In the genomic region with DNA sequence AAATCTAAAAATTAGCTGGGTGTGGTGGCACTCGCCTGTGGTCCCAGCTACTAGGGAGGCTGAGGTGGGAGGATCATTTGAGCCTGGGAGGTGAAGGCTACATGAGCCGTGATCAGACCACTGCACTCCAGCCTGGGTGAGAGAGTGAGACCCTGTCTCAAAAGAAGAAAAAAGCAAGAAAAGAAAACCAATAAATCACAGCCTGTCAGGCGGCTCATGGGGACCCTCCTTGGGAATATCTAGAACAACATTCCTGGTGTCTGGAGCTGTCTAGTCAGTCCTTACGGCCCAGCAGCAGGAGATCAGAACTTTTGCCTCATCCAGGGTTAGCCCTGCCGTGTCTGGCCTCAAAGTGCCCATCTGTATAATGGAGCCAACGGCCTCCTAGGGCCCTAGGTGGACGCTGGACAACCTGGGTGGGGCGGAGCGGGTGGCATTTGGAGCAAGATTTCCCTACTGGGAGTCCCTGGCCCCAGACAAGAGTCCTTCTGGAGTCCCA, we compare ENCODE assay signal across 9 cellular contexts. TPM values are rescaled to one million over a fixed set of nuclear protein-coding genes. Genes with fewer than 3 reads are reported as not detected.
DNase-seq lines count a peak whose midpoint lies in the region; ATAC-seq and TF ChIP-seq lines count a peak whose summit lies in the region.
"Had no signal": no experiment of that assay in that cellular context is flagged by ENCODE, and none has a peak within 500 bp of the region (broad histone marks: within the 10 kb centered on the region; RNA-seq: fewer than 3 reads in every experiment).

No MANE protein-coding gene starts in this region.

- DNase-seq in left ventricle myocardium inferior (no peak), left ventricle myocardium superior (no peak), SIG-M5 (lab: John Stamatoyannopoulos, UW) (no peak), GM19238 (ENCODE audit: insufficient read length, low spot score) (no peak)
- DNase-seq in central memory CD8-positive, alpha-beta T cell (ENCODE audit: low spot score in 2 of 2) = no peak
- DNase-seq in naive thymus-derived CD8-positive, alpha-beta T cell = no peak
- DNase-seq in activated CD8-positive, alpha-beta memory T cell treated with anti-CD3 and anti-CD28 coated beads for 24 hours = no peak
- DNase-seq: NCI-H1417 treated with DMSO at 0.1 percent for 48 hours had no signal

- no peak for TF ChIP-seq CTCF in left ventricle myocardium inferior (IDR thresholded peaks at IDR 0.05; ENCODE audit: borderline replicate concordance)

- H3K4me1 Mint-ChIP-seq in central memory CD8-positive, alpha-beta T cell = peaks cover 31% of the 10 kb centered on the region
- peaks cover 21 to 42% (median 35%) of the 10 kb centered on the region in 4 donors for H3K4me1 Mint-ChIP-seq in naive thymus-derived CD8-positive, alpha-beta T cell

- peaks cover 54% of the 10 kb centered on the region for H3K4me1 ChIP-seq in left ventricle myocardium inferior

- peak overlapping the region; percentile 80 for H3K4me3 ChIP-seq in left ventricle myocardium inferior

- H3K36me3 Mint-ChIP-seq in central memory CD8-positive, alpha-beta T cell (ENCODE audit: insufficient read depth) = peaks cover 4% of the 10 kb centered on the region
- no peaks in the 10 kb centered on the region for H3K36me3 Mint-ChIP-seq in naive thymus-derived CD8-positive, alpha-beta T cell

- no peaks in the 10 kb centered on the region for H3K9me3 ChIP-seq in left ventricle myocardium inferior (replicated peaks)

- no peaks in the 10 kb centered on the region for H3K36me3 ChIP-seq in left ventricle myocardium inferior

- peak overlapping the region; percentile 67 for H3K4me3 Mint-ChIP-seq in central memory CD8-positive, alpha-beta T cell
- H3K4me3 Mint-ChIP-seq in naive thymus-derived CD8-positive, alpha-beta T cell = peak overlapping the region; percentile 27 to 80 (median 58)

- H3K27me3 Mint-ChIP-seq in central memory CD8-positive, alpha-beta T cell = no peaks in the 10 kb centered on the region
- H3K27me3 Mint-ChIP-seq in naive thymus-derived CD8-positive, alpha-beta T cell = no peaks in the 10 kb centered on the region

- POLR2A ChIA-PET in naive thymus-derived CD8-positive, alpha-beta T cell (lab: Charles Lee) = interaction anchor here (0.6 to 0.7 kb wide), 2 partner anchors 139 to 384 kb away, joined by 3 read pairs; no protein-coding TSS in a partner anchor

- H3K27ac ChIP-seq in left ventricle myocardium inferior (replicated peaks) = peak overlapping the region; percentile 100

- H3K9me3 Mint-ChIP-seq in central memory CD8-positive, alpha-beta T cell = no peaks in the 10 kb centered on the region
- no peaks in the 10 kb centered on the region for H3K9me3 Mint-ChIP-seq in naive thymus-derived CD8-positive, alpha-beta T cell

- intact Hi-C loops in left ventricle myocardium inferior (cut with micrococcal nuclease) (no loop called here), left ventricle myocardium superior (cut with micrococcal nuclease) (no loop called here)

- peak overlapping the region; percentile 58 for H3K27ac Mint-ChIP-seq in central memory CD8-positive, alpha-beta T cell (ENCODE audit: low read depth)
- peak overlapping the region; percentile 48 to 85 (median 68) for H3K27ac Mint-ChIP-seq in naive thymus-derived CD8-positive, alpha-beta T cell

- no peak for ATAC-seq in left ventricle myocardium superior
- no peak for ATAC-seq in central memory CD8-positive, alpha-beta T cell (replicated peaks; ENCODE audit: extremely low read depth, poor library complexity, severe bottlenecking)
- ATAC-seq in naive thymus-derived CD8-positive, alpha-beta T cell = no peak
- no peak for ATAC-seq in HG03175 (IDR thresholded peaks at IDR 0.05; ENCODE audit: unreplicated experiment)

- H3K27me3 ChIP-seq in left ventricle myocardium inferior (ENCODE audit: low read depth) = no peaks in the 10 kb centered on the region

RNA-seq across cellular contexts. Expression of a gene that starts 23.9 kb away (rescaled TPM):
- total RNA-seq in left ventricle myocardium inferior = 633 TPM
- total RNA-seq in left ventricle myocardium superior = 724 TPM
- total RNA-seq in naive thymus-derived CD8-positive, alpha-beta T cell = 1,000 to 10,000 TPM; 2,640 to 2,674 TPM
- over 10,000 TPM; 13,269 to 13,922 (median 13,518) TPM for polyA plus RNA-seq in naive thymus-derived CD8-positive, alpha-beta T cell

RNA-seq across cellular contexts. Expression of a gene that starts 38.3 kb away (rescaled TPM):
- total RNA-seq in left ventricle myocardium inferior = 13.4 TPM
- 11.5 TPM for total RNA-seq in left ventricle myocardium superior
- 1 to 10 TPM; 1.3 to 1.7 TPM for total RNA-seq in naive thymus-derived CD8-positive, alpha-beta T cell
- polyA plus RNA-seq in naive thymus-derived CD8-positive, alpha-beta T cell = under 1 TPM in 1 of 3 donors, not detected in 2; 0.08 TPM

RNA-seq across cellular contexts. Expression of a gene that starts 40.7 kb away (rescaled TPM):
- total RNA-seq in left ventricle myocardium inferior (6.2 TPM), left ventricle myocardium superior (6.7 TPM)
- total RNA-seq in naive thymus-derived CD8-positive, alpha-beta T cell = 1 to 10 TPM; 8.1 to 9.1 TPM
- 1 to 10 TPM in 1 of 3 donors, under 1 TPM in 2; 0.47 to 1.1 (median 0.87) TPM for polyA plus RNA-seq in naive thymus-derived CD8-positive, alpha-beta T cell
